In the genomic region with DNA sequence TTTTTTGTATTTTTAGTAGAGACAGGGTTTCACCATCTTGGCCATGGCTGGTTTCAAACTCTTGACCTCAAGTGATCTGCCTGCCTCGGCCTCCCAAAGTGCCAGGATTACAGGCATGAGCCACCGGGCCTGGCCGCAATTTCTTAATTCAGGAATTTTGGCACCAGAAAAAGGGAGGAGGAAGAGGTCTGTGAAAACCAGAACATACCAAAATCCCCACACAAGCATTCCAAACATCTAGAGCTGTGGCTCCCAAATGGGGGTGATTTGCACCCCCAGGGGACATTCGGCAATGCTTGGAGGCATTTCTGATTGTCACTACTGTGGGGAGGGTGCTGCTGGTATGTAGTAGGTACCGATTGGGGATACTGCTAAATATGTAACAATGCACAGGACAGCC, we compare ENCODE assay signal across 21 cellular contexts. TPM values are rescaled to one million over a fixed set of nuclear protein-coding genes. Genes with fewer than 3 reads are reported as not detected.
DNase-seq lines count a peak whose midpoint lies in the region; ATAC-seq, FAIRE-seq and TF ChIP-seq lines count a peak whose summit lies in the region.
"Had no signal": no experiment of that assay in that cellular context is flagged by ENCODE, and none has a peak within 500 bp of the region (broad histone marks: within the 10 kb centered on the region; RNA-seq: fewer than 3 reads in every experiment).

No MANE protein-coding gene starts in this region.

- H3K27ac ChIP-seq in breast epithelium (no peak overlapping the region), astrocyte (ENCODE audit: low read depth, low read length) (no peak overlapping the region), pancreas (no peak overlapping the region)
- H3K27ac ChIP-seq: 22Rv1, Peyer's patch, SJSA1 had no signal

- 75 to 86% methylated on average over 5 of the region's 5 CpGs for WGBS in pancreas, 2 donors

- TF ChIP-seq POLR2A in breast epithelium (IDR thresholded peaks at IDR 0.05), result no peak

- H3K4me3 ChIP-seq in breast epithelium (no peak overlapping the region), astrocyte (ENCODE audit: insufficient read depth, low read depth, low read length) (no peak overlapping the region), pancreas (no peak overlapping the region)
- H3K4me3 ChIP-seq: Peyer's patch, SJSA1 had no signal

- H3K36me3 Mint-ChIP-seq in MCF 10A (ENCODE audit: insufficient read depth, unreplicated experiment) (no peaks in the 10 kb centered on the region), astrocyte (ENCODE audit: low read depth, unreplicated experiment) (no peaks in the 10 kb centered on the region)
- H3K36me3 Mint-ChIP-seq: CD4-positive, alpha-beta memory T cell had no signal

- H3K4me1 ChIP-seq in breast epithelium (no peaks in the 10 kb centered on the region), astrocyte (ENCODE audit: insufficient read depth, low read length) (no peaks in the 10 kb centered on the region), pancreas (no peaks in the 10 kb centered on the region)
- H3K4me1 ChIP-seq: BE2C, Peyer's patch, SJSA1 had no signal

- TF ChIP-seq CTCF in MCF 10A (IDR thresholded peaks at IDR 0.05; ENCODE audit: unreplicated experiment) (no peak), breast epithelium (IDR thresholded peaks at IDR 0.05) (no peak), astrocyte (IDR thresholded peaks at IDR 0.05; ENCODE audit: insufficient read depth, low read depth, low read length) (no peak), pancreas (IDR thresholded peaks at IDR 0.05) (no peak)

- no peak overlapping the region for H2AFZ ChIP-seq in astrocyte (ENCODE audit: low read depth, low read length)

- H4K20me1 ChIP-seq in astrocyte (ENCODE audit: insufficient read depth, low read length), result no peaks in the 10 kb centered on the region

- FAIRE-seq in astrocyte (lab: Jason Lieb, UNC) (no peak), pancreas (lab: Jason Lieb, UNC) (no peak)

- no peaks in the 10 kb centered on the region for H3K9me3 Mint-ChIP-seq in MCF 10A (ENCODE audit: unreplicated experiment)
- H3K9me3 Mint-ChIP-seq in astrocyte (ENCODE audit: unreplicated experiment), result no peaks in the 10 kb centered on the region

- no TSS peak for BruUV-seq in MCF 10A (replicated peaks; lab: Mats Ljungman, UMichigan)

- CTCF ChIA-PET in MCF 10A (lab: Yijun Ruan, JAX), result interaction anchor here (0.6 to 1.0 kb wide), 2 partner anchors 10 to 84 kb away, joined by 3 read pairs; no protein-coding TSS in a partner anchor

- H3K27me3 ChIP-seq in breast epithelium (no peaks in the 10 kb centered on the region), astrocyte (ENCODE audit: insufficient read depth, low read length) (no peaks in the 10 kb centered on the region), pancreas (no peaks in the 10 kb centered on the region)
- H3K27me3 ChIP-seq: BE2C, Peyer's patch, SJSA1 had no signal

- POLR2A ChIA-PET in MCF 10A (lab: Yijun Ruan, JAX), result interaction anchor here (0.6 kb wide), 1 partner anchor 46 kb away, joined by 3 read pairs; no protein-coding TSS in a partner anchor

- ATAC-seq in pancreas (no peak), SK-N-SH treated with all-trans-retinoic acid at 6 μM for 48 hours (no peak)

- intact Hi-C loops in MCF 10A (cut with micrococcal nuclease) (no loop called here), breast epithelium (cut with DNase I; ENCODE audit: low total_unique reads) (no loop called here), pancreas (cut with DNase I) (no loop called here)

- H3K4me3 Mint-ChIP-seq in MCF 10A (ENCODE audit: unreplicated experiment) (no peak overlapping the region), astrocyte (ENCODE audit: unreplicated experiment) (no peak overlapping the region)
- H3K4me3 Mint-ChIP-seq: CD4-positive, alpha-beta memory T cell had no signal

- H3K4me1 Mint-ChIP-seq in MCF 10A (ENCODE audit: insufficient read depth, unreplicated experiment) (peaks cover 6% of the 10 kb centered on the region), astrocyte (ENCODE audit: low read depth, unreplicated experiment) (no peaks in the 10 kb centered on the region)
- H3K4me1 Mint-ChIP-seq: CD4-positive, alpha-beta memory T cell had no signal

- H3K27ac Mint-ChIP-seq in MCF 10A (ENCODE audit: low read depth, unreplicated experiment) (no peak overlapping the region), astrocyte (ENCODE audit: unreplicated experiment) (no peak overlapping the region)
- H3K27ac Mint-ChIP-seq: CD4-positive, alpha-beta memory T cell had no signal

- H3K36me3 ChIP-seq in breast epithelium, result no peaks in the 10 kb centered on the region
- H3K36me3 ChIP-seq in astrocyte (ENCODE audit: insufficient read depth, low read length), result no peaks in the 10 kb centered on the region
- no peaks in the 10 kb centered on the region for H3K36me3 ChIP-seq in pancreas
- H3K36me3 ChIP-seq: BE2C, Peyer's patch, SJSA1 had no signal

- no peak overlapping the region for H3K9ac ChIP-seq in astrocyte (ENCODE audit: low read length)

- DNase-seq in MCF 10A (ENCODE audit: unreplicated experiment), result peak; percentile 31
- no peak for DNase-seq in breast epithelium (ENCODE audit: low spot score in 2 of 2)
- DNase-seq in astrocyte (ENCODE audit: low read depth), result peak; percentile 37
- DNase-seq in fibroblast of peridontal ligament (ENCODE audit: extremely low read depth), result peak; percentile 57
- DNase-seq in stromal cell of bone marrow (ENCODE audit: low read depth), result peak; percentile 18
- no peak for DNase-seq in islet precursor cell
- no peak for DNase-seq in pancreas
- DNase-seq: BE2C; CD4-positive, alpha-beta memory T cell; DMS153; GOT3; MM.1S; NCI-H1092; NCI-H146; NCI-H2029 treated with DMSO at 0.1 percent for 48 hours; NCI-H2171; NCI-H446; Peyer's patch had no signal

- H3K9me3 ChIP-seq in breast epithelium (no peaks in the 10 kb centered on the region), astrocyte (ENCODE audit: insufficient read depth, low read depth, low read length) (no peaks in the 10 kb centered on the region), pancreas (no peaks in the 10 kb centered on the region)
- H3K9me3 ChIP-seq: BE2C, Peyer's patch, SJSA1 had no signal

- H3K79me2 ChIP-seq in astrocyte (ENCODE audit: insufficient read depth, low read length), result no peaks in the 10 kb centered on the region

- no peak overlapping the region for H3K4me2 ChIP-seq in astrocyte (ENCODE audit: low read length)

- H3K27me3 Mint-ChIP-seq in MCF 10A (ENCODE audit: insufficient read depth, unreplicated experiment) (no peaks in the 10 kb centered on the region), astrocyte (ENCODE audit: low read depth, unreplicated experiment) (no peaks in the 10 kb centered on the region)

TF ChIP-seq in SK-N-SH treated with all-trans-retinoic acid at 6 μM for 48 hours, 23 proteins besides CTCF, POLR2A, EP300 and RAD21:
- TF ChIP-seq ZNF8 (CRISPR knock-in tag; IDR thresholded peaks at IDR 0.05), result no peak
- no peak for TF ChIP-seq ZNF70 (CRISPR knock-in tag; IDR thresholded peaks at IDR 0.05)
- TF ChIP-seq ISL1 (CRISPR knock-in tag; IDR thresholded peaks at IDR 0.05), result no peak
- TF ChIP-seq OSR1 (CRISPR knock-in tag; IDR thresholded peaks at IDR 0.05), result no peak
TF ChIP-seq in SK-N-SH treated with all-trans-retinoic acid at 6 μM for 48 hours: peak in this region for 0.

RNA-seq across cellular contexts. Expression of a gene that starts 40.2 kb away (rescaled TPM):
- total RNA-seq in MCF 10A (2022) (13.8 and 13.9 TPM in 2 replicates), breast epithelium (1 to 10 TPM; 4.1 to 6.2 (median 4.5) TPM), astrocyte (14.2 and 15.6 TPM in 2 replicates), pancreas (1 to 10 TPM; 3.4 to 8.7 (median 4.7) TPM)
- polyA plus RNA-seq in pancreas, result 1 to 10 TPM in 1 of 2 donors, under 1 TPM in 1; 0.80 to 1.6 TPM

Comparison
In these comparisons a context has a peak if more than half of its experiments do, and no peak if none do; other contexts are left out.
1. DNase-seq: peak in MCF 10A (single experiment), astrocyte (single experiment), fibroblast of peridontal ligament (single experiment) and stromal cell of bone marrow (single experiment); none in breast epithelium (0 of 2), islet precursor cell (single experiment) and pancreas (0 of 6).